1 cellular context compared by ENCODE assay signal in the genomic region with DNA sequence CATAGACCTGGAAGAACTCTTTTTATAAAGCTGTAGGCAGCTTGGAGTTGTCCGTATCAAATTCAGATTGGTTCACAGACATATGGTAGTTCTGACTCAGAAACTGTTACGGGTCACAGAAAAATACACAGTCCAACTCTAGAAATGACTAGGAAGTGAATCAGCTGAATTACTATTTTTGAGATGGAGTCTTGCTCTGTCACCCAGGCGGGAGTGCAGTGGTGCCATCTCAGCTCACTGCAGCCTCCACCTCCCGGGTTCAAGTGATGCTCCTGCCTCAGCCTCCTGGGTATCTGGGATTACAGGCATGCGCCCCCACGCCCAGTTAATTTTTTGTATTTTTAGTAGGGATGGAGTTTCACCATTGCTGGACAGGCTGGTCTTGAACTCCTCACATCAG.
A peak's percentile ranks its signal among the peaks of the same experiment; 100 is the strongest.
TF ChIP-seq lines count a peak whose summit lies in the region.

No MANE protein-coding gene starts in this region.

TF ChIP-seq in GM12878, 131 proteins besides CTCF, POLR2A, EP300 and RAD21 (continued from another document):
- 0 out of 2 replicates have a peak, but pooled peaks have one; percentile 42 for TF ChIP-seq ZNF687 (IDR thresholded peaks at IDR 0.05)
- peak; percentile 86; the same call in 1 of the 2 replicates for TF ChIP-seq ZBED1 (IDR thresholded peaks at IDR 0.05; ENCODE audit: borderline replicate concordance)
- 0 out of 2 replicates have a peak, but pooled peaks have one; percentile 16 for TF ChIP-seq NBN (IDR thresholded peaks at IDR 0.05)
- peak; percentile 65 for TF ChIP-seq MTA2 (IDR thresholded peaks at IDR 0.05; ENCODE audit: low read depth)
- 0 out of 2 replicates have a peak, but pooled peaks have one; percentile 4 for TF ChIP-seq SMARCA5 (IDR thresholded peaks at IDR 0.05)
- TF ChIP-seq IRF4 (IDR thresholded peaks at IDR 0.05; ENCODE audit: low read depth, low read length), result peak; percentile 98
- TF ChIP-seq CBFB (IDR thresholded peaks at IDR 0.05; ENCODE audit: low read depth), result 0 out of 2 replicates have a peak, but pooled peaks have one; percentile 8
- peak; percentile 64 for TF ChIP-seq ATF7 (IDR thresholded peaks at IDR 0.05; ENCODE audit: low read depth)
- TF ChIP-seq NFIC (IDR thresholded peaks at IDR 0.05; ENCODE audit: low read depth, low read length), result peak; percentile 84
- TF ChIP-seq SKIL (IDR thresholded peaks at IDR 0.05; ENCODE audit: low read depth, poor library complexity, severe bottlenecking), result peak; percentile 77
- peak; percentile 59 for TF ChIP-seq MEF2B (IDR thresholded peaks at IDR 0.05; ENCODE audit: partially characterized antibody, poor library complexity, severe bottlenecking)
- TF ChIP-seq, protein P1, sequence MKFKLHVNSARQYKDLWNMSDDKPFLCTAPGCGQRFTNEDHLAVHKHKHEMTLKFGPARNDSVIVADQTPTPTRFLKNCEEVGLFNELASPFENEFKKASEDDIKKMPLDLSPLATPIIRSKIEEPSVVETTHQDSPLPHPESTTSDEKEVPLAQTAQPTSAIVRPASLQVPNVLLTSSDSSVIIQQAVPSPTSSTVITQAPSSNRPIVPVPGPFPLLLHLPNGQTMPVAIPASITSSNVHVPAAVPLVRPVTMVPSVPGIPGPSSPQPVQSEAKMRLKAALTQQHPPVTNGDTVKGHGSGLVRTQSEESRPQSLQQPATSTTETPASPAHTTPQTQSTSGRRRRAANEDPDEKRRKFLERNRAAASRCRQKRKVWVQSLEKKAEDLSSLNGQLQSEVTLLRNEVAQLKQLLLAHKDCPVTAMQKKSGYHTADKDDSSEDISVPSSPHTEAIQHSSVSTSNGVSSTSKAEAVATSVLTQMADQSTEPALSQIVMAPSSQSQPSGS (IDR thresholded peaks at IDR 0.05; ENCODE audit: low read length), result peak; percentile 83; the same call in 1 of the 2 replicates
- TF ChIP-seq IKZF1 (conservative IDR thresholded peaks at IDR 0.05), result peak; percentile 63
- TF ChIP-seq EED (IDR thresholded peaks at IDR 0.05; ENCODE audit: low read depth), result peak; percentile 77
- TF ChIP-seq BCL3 (IDR thresholded peaks at IDR 0.05; ENCODE audit: borderline replicate concordance, insufficient read depth, low read depth, low read length, poor library complexity, severe bottlenecking), result peak; percentile 81
- 0 out of 2 replicates have a peak, but pooled peaks have one; percentile 32 for TF ChIP-seq TCF12 (IDR thresholded peaks at IDR 0.05; ENCODE audit: low read depth, low read length)
- 0 out of 4 replicates have a peak, but pooled peaks of 1 of the 2 experiments have one; percentile 17 for TF ChIP-seq SRF (IDR thresholded peaks at IDR 0.05; ENCODE audit: low read depth in 2 of 2, low read length in 2 of 2)
- peak; percentile 68 for TF ChIP-seq RUNX3 (IDR thresholded peaks at IDR 0.05; ENCODE audit: low read length)
- peak; percentile 33; the same call in 1 of the 2 replicates for TF ChIP-seq GABPA (IDR thresholded peaks at IDR 0.05; ENCODE audit: low read depth)
- peak; percentile 49 for TF ChIP-seq GATAD2B (conservative IDR thresholded peaks at IDR 0.05; ENCODE audit: low read depth)
- TF ChIP-seq BACH1 (IDR thresholded peaks at IDR 0.05; ENCODE audit: borderline replicate concordance), result peak; percentile 87
- peak; percentile 65; the same call in 1 of the 3 replicates for TF ChIP-seq POU2F2 (IDR thresholded peaks at IDR 0.05; ENCODE audit: borderline replicate concordance, low read depth, low read length)
- TF ChIP-seq BCL11A (IDR thresholded peaks at IDR 0.05; ENCODE audit: low read depth, low read length), result peak; percentile 91; the same call in 1 of the 2 replicates
- TF ChIP-seq KDM1A (IDR thresholded peaks at IDR 0.05; ENCODE audit: borderline replicate concordance), result peak; percentile 53; the same call in 1 of the 2 replicates
- peak; percentile 48 to 65; a peak in 3 of 4 replicates for TF ChIP-seq IKZF2 (IDR thresholded peaks at IDR 0.05)
- 0 out of 2 replicates have a peak, but pooled peaks have one; percentile 37 for TF ChIP-seq TCF3 (IDR thresholded peaks at IDR 0.05; ENCODE audit: borderline replicate concordance, insufficient read depth, low read depth, low read length)
- TF ChIP-seq JUNB (IDR thresholded peaks at IDR 0.05), result peak; percentile 99
- TF ChIP-seq CREB1 (IDR thresholded peaks at IDR 0.05; ENCODE audit: low read depth), result peak; percentile 61; the same call in 1 of the 2 replicates
- TF ChIP-seq TCF7 (IDR thresholded peaks at IDR 0.05; ENCODE audit: borderline replicate concordance), result 0 out of 2 replicates have a peak, but pooled peaks have one; percentile 36
- TF ChIP-seq FOXM1 (IDR thresholded peaks at IDR 0.05; ENCODE audit: low read depth, low read length), result peak; percentile 79; the same call in 1 of the 2 replicates
- TF ChIP-seq PAX5 (IDR thresholded peaks at IDR 0.05; ENCODE audit: borderline replicate concordance, low read depth, low read length), result peak; percentile 51; the same call in 1 of the 2 replicates
- peak; percentile 30; the same call in 1 of the 2 replicates for TF ChIP-seq CHD4 (IDR thresholded peaks at IDR 0.05)
- peak; percentile 99 for TF ChIP-seq NR2F1 (conservative IDR thresholded peaks at IDR 0.05)
- peak; percentile 78; the same call in 1 of the 2 replicates for TF ChIP-seq ZNF217 (IDR thresholded peaks at IDR 0.05)
- TF ChIP-seq CREM (IDR thresholded peaks at IDR 0.05; ENCODE audit: low read depth), result peak; percentile 82
- peak in 1 of 2 experiments; percentile 58; a peak in 1 of 4 replicates for TF ChIP-seq ETV6 (conservative IDR thresholded peaks at IDR 0.05 in 1 of 2, IDR thresholded peaks at IDR 0.05 in 1 of 2; ENCODE audit: borderline replicate concordance in 1 of 2, low read depth in 1 of 2)
- peak; percentile 77 for TF ChIP-seq YY1 (IDR thresholded peaks at IDR 0.05; ENCODE audit: low read depth, low read length)
- peak; percentile 90 for TF ChIP-seq MEF2A (IDR thresholded peaks at IDR 0.05; ENCODE audit: insufficient read depth, low read depth, low read length)
- TF ChIP-seq MTA3 (IDR thresholded peaks at IDR 0.05; ENCODE audit: borderline replicate concordance, low read length), result peak; percentile 72; the same call in 1 of the 2 replicates
